ENCODE assay signal across 8 cellular contexts in genomic region chr14:22047105-22047504, GRCh38.
DNase-seq lines count a peak whose midpoint lies in the region; ATAC-seq and TF ChIP-seq lines count a peak whose summit lies in the region.

No MANE protein-coding gene starts in this region.

- no peak overlapping the region for H3K27ac Mint-ChIP-seq in activated T-helper 17 cell treated with anti-CD3 and anti-CD28 coated beads, Interleukin-2, amount 50 U/mL, for 72 hours

- H3K4me3 Mint-ChIP-seq in activated T-helper 17 cell treated with anti-CD3 and anti-CD28 coated beads, Interleukin-2, amount 50 U/mL, for 72 hours: peak overlapping the region; percentile 63

- peak; percentile 20 for DNase-seq in stimulated activated CD4-positive, alpha-beta T cell treated with anti-CD3 and anti-CD28 coated beads, Interleukin-2, amount 100 ng/mL, for 4 hours (ENCODE audit: low read depth)
- DNase-seq in stimulated activated CD4-positive, alpha-beta T cell treated with anti-CD3 and anti-CD28 coated beads, Interleukin-4, amount 100 ng/mL, for 1 hour: no peak
- DNase-seq in KBM-7 (peak; percentile 12), right lobe of liver (no peak), NCI-H2029 treated with DMSO at 0.1 percent for 48 hours (lab: John Stamatoyannopoulos, UW) (no peak), cortex of kidney (lab: John Stamatoyannopoulos, UW) (no peak), NCI-H2029 (lab: John Stamatoyannopoulos, UW) (no peak)

- 14% methylated on average over 3 of the region's 3 CpGs for WGBS in right lobe of liver (ENCODE audit: insufficient coverage, low coverage, low lambda C conversion rate, missing lambda C conversion rate)

- H3K9me3 ChIP-seq in right lobe of liver: no peaks in the 10 kb centered on the region

- no peaks in the 10 kb centered on the region for H3K27me3 Mint-ChIP-seq in activated T-helper 17 cell treated with anti-CD3 and anti-CD28 coated beads, Interleukin-2, amount 50 U/mL, for 72 hours

- H3K4me1 Mint-ChIP-seq in activated T-helper 17 cell treated with anti-CD3 and anti-CD28 coated beads, Interleukin-2, amount 50 U/mL, for 72 hours: no peaks in the 10 kb centered on the region

- no peak overlapping the region for H3K27ac ChIP-seq in right lobe of liver

- in situ Hi-C loops in KBM-7 (cut with MboI; ENCODE audit: low pct_unique_long_range_greater_than_20kb, low sequenced_read_pairs): no loop called here

- no peaks in the 10 kb centered on the region for H3K9me3 Mint-ChIP-seq in activated T-helper 17 cell treated with anti-CD3 and anti-CD28 coated beads, Interleukin-2, amount 50 U/mL, for 72 hours

- peak in 1 of 4 donors; percentile 15 for TF ChIP-seq CTCF in right lobe of liver (IDR thresholded peaks at IDR 0.05)

- TF ChIP-seq POLR2A in right lobe of liver (IDR thresholded peaks at IDR 0.05): no peak

- peak; percentile 74 for ATAC-seq in activated T-helper 17 cell treated with anti-CD3 and anti-CD28 coated beads, Interleukin-2, amount 50 U/mL, for 72 hours (replicated peaks)
- ATAC-seq in right lobe of liver: peak in 3 of 4 donors; percentile 26 to 40 (median 38)

- no peaks in the 10 kb centered on the region for H3K36me3 Mint-ChIP-seq in activated T-helper 17 cell treated with anti-CD3 and anti-CD28 coated beads, Interleukin-2, amount 50 U/mL, for 72 hours (ENCODE audit: low read depth)

- no peaks in the 10 kb centered on the region for H3K36me3 ChIP-seq in right lobe of liver

- H3K27me3 ChIP-seq in right lobe of liver: no peaks in the 10 kb centered on the region

- H3K4me3 ChIP-seq in right lobe of liver: no peak overlapping the region

- intact Hi-C loops in right lobe of liver (cut with DNase I): no loop called here

- H3K4me1 ChIP-seq in right lobe of liver: no peaks in the 10 kb centered on the region

Comparison
In these comparisons a context has a peak if more than half of its experiments do, and no peak if none do; other contexts are left out.
1. DNase-seq: peak in stimulated activated CD4-positive, alpha-beta T cell treated with anti-CD3 and anti-CD28 coated beads, Interleukin-2, amount 100 ng/mL, for 4 hours (single experiment) and KBM-7 (single experiment); none in stimulated activated CD4-positive, alpha-beta T cell treated with anti-CD3 and anti-CD28 coated beads, Interleukin-4, amount 100 ng/mL, for 1 hour (single experiment), right lobe of liver (0 of 3), NCI-H2029 treated with DMSO at 0.1 percent for 48 hours (single experiment), cortex of kidney (single experiment) and NCI-H2029 (single experiment).